8 cellular contexts compared by ENCODE assay signal in the genomic region with DNA sequence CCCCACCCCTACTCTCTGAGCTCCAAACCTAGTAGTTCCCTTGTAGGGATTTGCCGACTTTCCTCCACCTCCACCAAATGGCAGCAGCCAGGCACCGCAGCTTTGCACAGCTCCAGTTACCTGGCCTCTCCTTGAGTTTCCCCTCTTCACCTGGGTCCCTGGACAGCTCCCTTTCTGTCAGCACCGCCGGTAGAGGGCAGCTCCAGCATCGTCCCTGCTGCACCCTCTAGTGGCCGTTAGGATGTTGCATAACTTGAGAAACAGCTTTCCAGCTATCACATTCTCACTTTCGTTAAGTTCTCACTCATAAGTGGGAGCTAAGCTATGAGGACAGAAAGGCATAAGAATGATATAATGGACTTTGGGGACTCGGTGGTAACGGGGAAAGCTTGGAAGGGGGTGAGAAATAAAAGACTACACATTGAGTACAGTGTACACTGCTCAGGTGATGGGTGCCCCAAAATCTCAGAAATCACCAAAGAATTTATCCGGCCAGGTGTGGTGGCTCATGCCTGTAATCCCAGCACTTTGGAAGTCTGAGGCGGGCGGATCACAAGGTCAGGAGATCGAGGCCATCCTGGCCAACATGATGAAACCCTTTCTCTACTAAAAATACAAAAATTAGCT.
A peak's percentile ranks its signal among the peaks of the same experiment; 100 is the strongest.
DNase-seq lines count a peak whose midpoint lies in the region; ATAC-seq, FAIRE-seq and TF ChIP-seq lines count a peak whose summit lies in the region.

No MANE protein-coding gene starts in this region.

- H3K79me2 ChIP-seq in hepatocyte = no peaks in the 10 kb centered on the region

- H3K36me3 ChIP-seq in hepatocyte (replicated peaks; ENCODE audit: insufficient read depth, low read depth) (no peaks in the 10 kb centered on the region), small intestine (ENCODE audit: control insufficient read depth in 2 of 2, insufficient read depth in 2 of 2, low read length in 2 of 2) (no peaks in the 10 kb centered on the region)

- peak; percentile 99 for ATAC-seq in HG02884 (IDR thresholded peaks at IDR 0.05; ENCODE audit: unreplicated experiment)

- 25% methylated on average over 13 of the region's 13 CpGs for WGBS in hepatocyte (ENCODE audit: low lambda C conversion rate, missing lambda C conversion rate)
- 7 to 16% (median 11%) methylated on average over 13 of the region's 13 CpGs for WGBS in small intestine, 3 donors

- H3K4me3 ChIP-seq in hepatocyte = no peak overlapping the region
- H3K4me3 ChIP-seq in small intestine (ENCODE audit: low read depth in 1 of 2, low read length in 2 of 2) = no peak overlapping the region

- no peaks in the 10 kb centered on the region for H3K27me3 ChIP-seq in hepatocyte
- no peaks in the 10 kb centered on the region for H3K27me3 ChIP-seq in small intestine (ENCODE audit: control insufficient read depth in 2 of 2, insufficient read depth in 2 of 2, low read length in 2 of 2)

- H3K4me1 ChIP-seq in hepatocyte (ENCODE audit: insufficient read depth) = no peaks in the 10 kb centered on the region
- H3K4me1 ChIP-seq in small intestine (ENCODE audit: control insufficient read depth in 2 of 2, insufficient read depth in 1 of 2, low read depth in 1 of 2, low read length in 1 of 2) = no peaks in the 10 kb centered on the region

- H3K9me3 ChIP-seq in hepatocyte (ENCODE audit: low read depth) = no peaks in the 10 kb centered on the region
- no peaks in the 10 kb centered on the region for H3K9me3 ChIP-seq in small intestine (ENCODE audit: control insufficient read depth, low read depth)

- no peak overlapping the region for H3K4me2 ChIP-seq in hepatocyte

- FAIRE-seq in small intestine (lab: Jason Lieb, UNC) = no peak

- H3K9me2 ChIP-seq in hepatocyte (replicated peaks; ENCODE audit: insufficient read depth) = no peaks in the 10 kb centered on the region

- no peak overlapping the region for H2AFZ ChIP-seq in hepatocyte

- DNase-seq in SIG-M5 treated with dmso at 0.1 percent for 504 hours (lab: John Stamatoyannopoulos, UW; ENCODE audit: unreplicated experiment) = peak; percentile 78
- no peak for DNase-seq in SIG-M5 (lab: John Stamatoyannopoulos, UW)
- peak; percentile 6 for DNase-seq in NCI-H1436 treated with DMSO at 0.1 percent for 48 hours (lab: John Stamatoyannopoulos, UW)
- DNase-seq in SW480 (ENCODE audit: low spot score) = peak; percentile 85
- peak in 49 of 56 donors; percentile 2 to 81 (median 34) for DNase-seq in amygdala (lab: John Stamatoyannopoulos, UW)
- DNase-seq in hepatocyte (ENCODE audit: low spot score) = peak; percentile 91
- peak; percentile 88 for DNase-seq in small intestine

- no peaks in the 10 kb centered on the region for H4K20me1 ChIP-seq in hepatocyte (ENCODE audit: insufficient read depth, poor library complexity, severe bottlenecking)

- TF ChIP-seq CTCF in hepatocyte (IDR thresholded peaks at IDR 0.05; ENCODE audit: poor library complexity) = peak; percentile 96

- no peak overlapping the region for H3K27ac ChIP-seq in hepatocyte
- H3K27ac ChIP-seq in small intestine (ENCODE audit: low read depth in 1 of 2, low read length in 1 of 2) = no peak overlapping the region
